Comparison of ENCODE assay signal across 1 cellular context in genomic region chr1:24776821-24777220, GRCh38.
TF ChIP-seq lines count a peak whose summit lies in the region.

No MANE protein-coding gene starts in this region.

TF ChIP-seq in GM23338, 12 proteins besides CTCF, POLR2A, EP300 and RAD21 (continued from another document):
- TF ChIP-seq, protein P1, sequence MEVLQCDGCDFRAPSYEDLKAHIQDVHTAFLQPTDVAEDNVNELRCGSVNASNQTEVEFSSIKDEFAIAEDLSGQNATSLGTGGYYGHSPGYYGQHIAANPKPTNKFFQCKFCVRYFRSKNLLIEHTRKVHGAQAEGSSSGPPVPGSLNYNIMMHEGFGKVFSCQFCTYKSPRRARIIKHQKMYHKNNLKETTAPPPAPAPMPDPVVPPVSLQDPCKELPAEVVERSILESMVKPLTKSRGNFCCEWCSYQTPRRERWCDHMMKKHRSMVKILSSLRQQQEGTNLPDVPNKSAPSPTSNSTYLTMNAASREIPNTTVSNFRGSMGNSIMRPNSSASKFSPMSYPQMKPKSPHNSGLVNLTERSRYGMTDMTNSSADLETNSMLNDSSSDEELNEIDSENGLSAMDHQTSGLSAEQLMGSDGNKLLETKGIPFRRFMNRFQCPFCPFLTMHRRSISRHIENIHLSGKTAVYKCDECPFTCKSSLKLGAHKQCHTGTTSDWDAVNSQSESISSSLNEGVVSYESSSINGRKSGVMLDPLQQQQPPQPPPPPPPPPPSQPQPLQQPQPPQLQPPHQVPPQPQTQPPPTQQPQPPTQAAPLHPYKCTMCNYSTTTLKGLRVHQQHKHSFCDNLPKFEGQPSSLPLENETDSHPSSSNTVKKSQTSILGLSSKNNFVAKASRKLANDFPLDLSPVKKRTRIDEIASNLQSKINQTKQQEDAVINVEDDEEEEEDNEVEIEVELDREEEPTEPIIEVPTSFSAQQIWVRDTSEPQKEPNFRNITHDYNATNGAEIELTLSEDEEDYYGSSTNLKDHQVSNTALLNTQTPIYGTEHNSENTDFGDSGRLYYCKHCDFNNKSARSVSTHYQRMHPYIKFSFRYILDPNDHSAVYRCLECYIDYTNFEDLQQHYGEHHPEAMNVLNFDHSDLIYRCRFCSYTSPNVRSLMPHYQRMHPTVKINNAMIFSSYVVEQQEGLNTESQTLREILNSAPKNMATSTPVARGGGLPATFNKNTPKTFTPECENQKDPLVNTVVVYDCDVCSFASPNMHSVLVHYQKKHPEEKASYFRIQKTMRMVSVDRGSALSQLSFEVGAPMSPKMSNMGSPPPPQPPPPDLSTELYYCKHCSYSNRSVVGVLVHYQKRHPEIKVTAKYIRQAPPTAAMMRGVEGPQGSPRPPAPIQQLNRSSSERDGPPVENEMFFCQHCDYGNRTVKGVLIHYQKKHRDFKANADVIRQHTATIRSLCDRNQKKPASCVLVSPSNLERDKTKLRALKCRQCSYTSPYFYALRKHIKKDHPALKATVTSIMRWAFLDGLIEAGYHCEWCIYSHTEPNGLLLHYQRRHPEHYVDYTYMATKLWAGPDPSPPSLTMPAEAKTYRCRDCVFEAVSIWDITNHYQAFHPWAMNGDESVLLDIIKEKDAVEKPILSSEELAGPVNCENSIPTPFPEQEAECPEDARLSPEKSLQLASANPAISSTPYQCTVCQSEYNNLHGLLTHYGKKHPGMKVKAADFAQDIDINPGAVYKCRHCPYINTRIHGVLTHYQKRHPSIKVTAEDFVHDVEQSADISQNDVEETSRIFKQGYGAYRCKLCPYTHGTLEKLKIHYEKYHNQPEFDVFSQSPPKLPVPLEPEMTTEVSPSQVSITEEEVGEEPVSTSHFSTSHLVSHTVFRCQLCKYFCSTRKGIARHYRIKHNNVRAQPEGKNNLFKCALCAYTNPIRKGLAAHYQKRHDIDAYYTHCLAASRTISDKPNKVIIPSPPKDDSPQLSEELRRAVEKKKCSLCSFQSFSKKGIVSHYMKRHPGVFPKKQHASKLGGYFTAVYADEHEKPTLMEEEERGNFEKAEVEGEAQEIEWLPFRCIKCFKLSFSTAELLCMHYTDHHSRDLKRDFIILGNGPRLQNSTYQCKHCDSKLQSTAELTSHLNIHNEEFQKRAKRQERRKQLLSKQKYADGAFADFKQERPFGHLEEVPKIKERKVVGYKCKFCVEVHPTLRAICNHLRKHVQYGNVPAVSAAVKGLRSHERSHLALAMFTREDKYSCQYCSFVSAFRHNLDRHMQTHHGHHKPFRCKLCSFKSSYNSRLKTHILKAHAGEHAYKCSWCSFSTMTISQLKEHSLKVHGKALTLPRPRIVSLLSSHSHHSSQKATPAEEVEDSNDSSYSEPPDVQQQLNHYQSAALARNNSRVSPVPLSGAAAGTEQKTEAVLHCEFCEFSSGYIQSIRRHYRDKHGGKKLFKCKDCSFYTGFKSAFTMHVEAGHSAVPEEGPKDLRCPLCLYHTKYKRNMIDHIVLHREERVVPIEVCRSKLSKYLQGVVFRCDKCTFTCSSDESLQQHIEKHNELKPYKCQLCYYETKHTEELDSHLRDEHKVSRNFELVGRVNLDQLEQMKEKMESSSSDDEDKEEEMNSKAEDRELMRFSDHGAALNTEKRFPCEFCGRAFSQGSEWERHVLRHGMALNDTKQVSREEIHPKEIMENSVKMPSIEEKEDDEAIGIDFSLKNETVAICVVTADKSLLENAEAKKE (CRISPR knock-in tag; IDR thresholded peaks at IDR 0.05): no peak
- TF ChIP-seq EZH2 (IDR thresholded peaks at IDR 0.05; ENCODE audit: low read depth, unreplicated experiment): no peak
- no peak for TF ChIP-seq NANOG (IDR thresholded peaks at IDR 0.05; ENCODE audit: borderline replicate concordance)
- no peak for TF ChIP-seq ZNF114 (CRISPR knock-in tag; IDR thresholded peaks at IDR 0.05)
- no peak for TF ChIP-seq JUNB (IDR thresholded peaks at IDR 0.05; ENCODE audit: unreplicated experiment)
- TF ChIP-seq EZH2phosphoT487 (IDR thresholded peaks at IDR 0.05; ENCODE audit: unreplicated experiment): no peak
- no peak for TF ChIP-seq POLR2AphosphoS5 (IDR thresholded peaks at IDR 0.05; ENCODE audit: low read depth)
